Comparison of ENCODE assay signal across 1 cellular context in the genomic region with DNA sequence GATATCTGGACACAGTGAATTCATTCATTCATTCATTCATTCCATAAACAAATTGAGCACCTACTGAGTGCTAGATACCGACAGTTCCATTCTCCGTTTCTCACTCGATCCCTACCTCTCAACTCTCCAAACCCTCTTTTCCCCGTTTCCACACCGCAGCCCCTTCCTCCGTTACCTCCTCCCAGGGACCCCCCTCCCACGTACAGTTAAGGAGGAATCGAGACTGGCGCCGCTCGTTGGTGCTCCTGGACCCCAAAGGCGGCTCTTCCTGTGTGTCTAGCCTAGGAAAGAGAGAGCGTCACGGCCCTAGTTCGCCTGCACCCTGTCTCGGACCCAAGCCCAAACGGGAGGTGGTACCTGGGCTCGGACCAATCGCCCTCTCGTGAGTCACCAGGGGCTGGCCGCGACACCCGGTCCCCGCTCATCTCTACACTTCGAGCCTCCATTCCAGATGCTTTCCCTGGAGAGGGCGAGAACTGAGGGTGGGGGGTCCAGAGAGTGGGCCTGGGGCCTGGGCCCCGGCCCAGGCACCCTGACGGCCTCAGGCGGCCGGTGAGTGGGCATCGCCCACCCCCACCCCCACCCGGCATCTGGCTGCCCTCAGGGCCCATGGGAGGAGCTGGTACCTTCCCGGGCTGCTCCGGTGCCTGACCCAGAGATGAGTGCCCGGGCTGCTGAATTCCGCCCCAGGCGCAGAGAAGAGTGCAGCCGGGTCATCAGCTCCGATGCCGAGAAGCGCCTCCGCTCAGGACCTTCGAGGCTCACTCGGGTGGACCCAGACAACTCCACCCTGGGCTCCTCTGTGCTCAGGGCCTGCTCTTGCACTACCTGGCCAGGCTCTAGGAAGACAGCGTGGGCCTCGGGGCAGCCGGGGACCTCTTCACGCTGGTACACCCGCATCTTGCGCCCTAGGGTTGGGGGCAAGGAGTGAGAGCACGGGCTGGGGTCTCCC.
TF ChIP-seq lines count a peak whose summit lies in the region.

No MANE protein-coding gene starts in this region.

TF ChIP-seq in IMR-90, 13 proteins besides CTCF, POLR2A, EP300 and RAD21 (continued from another document):
- TF ChIP-seq ELK1 (IDR thresholded peaks at IDR 0.05; ENCODE audit: borderline replicate concordance, low read depth, low read length) (no peak), MAZ (IDR thresholded peaks at IDR 0.05; ENCODE audit: borderline replicate concordance, low read depth, low read length) (no peak), RCOR1 (IDR thresholded peaks at IDR 0.05; ENCODE audit: insufficient replicate concordance, low read length) (no peak), FOS (IDR thresholded peaks at IDR 0.05; ENCODE audit: low read depth, low read length) (no peak), MAFK (IDR thresholded peaks at IDR 0.05; ENCODE audit: low read depth, low read length) (no peak), CHD1 (IDR thresholded peaks at IDR 0.05; ENCODE audit: low read depth, low read length) (no peak), NFE2L2 (IDR thresholded peaks at IDR 0.05; ENCODE audit: low read depth, low read length) (no peak), CEBPB (IDR thresholded peaks at IDR 0.05; ENCODE audit: low read depth, low read length) (no peak), MXI1 (IDR thresholded peaks at IDR 0.05; ENCODE audit: borderline replicate concordance, low read depth, low read length) (no peak), RFX5 (IDR thresholded peaks at IDR 0.05; ENCODE audit: low read depth, low read length) (no peak)
- TF ChIP-seq, protein P1, sequence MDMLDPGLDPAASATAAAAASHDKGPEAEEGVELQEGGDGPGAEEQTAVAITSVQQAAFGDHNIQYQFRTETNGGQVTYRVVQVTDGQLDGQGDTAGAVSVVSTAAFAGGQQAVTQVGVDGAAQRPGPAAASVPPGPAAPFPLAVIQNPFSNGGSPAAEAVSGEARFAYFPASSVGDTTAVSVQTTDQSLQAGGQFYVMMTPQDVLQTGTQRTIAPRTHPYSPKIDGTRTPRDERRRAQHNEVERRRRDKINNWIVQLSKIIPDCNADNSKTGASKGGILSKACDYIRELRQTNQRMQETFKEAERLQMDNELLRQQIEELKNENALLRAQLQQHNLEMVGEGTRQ (IDR thresholded peaks at IDR 0.05; ENCODE audit: low read depth, low read length) = no peak
